Comparison of ENCODE assay signal across 1 cellular context in the genomic region with DNA sequence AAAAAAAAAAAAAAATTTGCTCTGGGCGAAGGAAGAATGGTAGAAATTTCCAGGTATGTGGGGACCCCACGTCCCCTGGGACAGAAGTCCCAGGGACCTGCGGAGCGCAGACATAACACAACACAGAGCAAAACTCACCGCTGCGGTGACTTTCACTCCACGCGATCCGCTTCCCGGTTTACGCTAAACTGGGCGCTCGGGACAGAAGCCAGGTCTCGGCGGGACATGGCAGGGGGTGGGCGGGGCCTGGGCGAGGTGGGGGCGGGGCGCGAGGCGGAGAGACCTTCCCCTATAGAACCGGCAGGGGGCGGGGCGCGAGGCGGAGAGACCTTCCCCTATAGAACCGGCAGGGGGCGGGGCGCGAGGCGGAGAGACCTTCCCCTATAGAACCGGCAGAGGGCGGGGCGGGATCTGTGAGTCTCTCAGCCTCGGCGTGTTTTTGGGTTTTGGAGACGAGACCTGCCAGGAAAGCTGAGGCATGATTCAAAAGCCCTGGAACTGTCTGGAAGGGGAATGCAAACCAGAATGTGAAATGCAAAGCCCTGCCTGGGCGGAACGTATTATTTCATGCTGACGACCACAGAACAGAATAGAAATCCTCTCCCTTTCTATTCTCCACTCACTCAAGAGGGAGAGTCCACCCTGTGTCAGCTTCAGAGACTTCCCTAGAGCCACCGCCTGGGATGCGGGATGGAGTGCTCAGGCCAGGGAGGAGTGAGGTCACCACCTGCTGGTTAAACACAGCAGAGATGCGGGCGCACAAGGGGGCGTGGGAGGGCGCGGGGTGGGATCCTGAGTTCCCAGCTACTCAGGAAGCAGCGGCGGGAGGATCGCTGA.
A peak's percentile ranks its signal among the peaks of the same experiment; 100 is the strongest.
TF ChIP-seq lines count a peak whose summit lies in the region.

No MANE protein-coding gene starts in this region.

TF ChIP-seq in GM23338, 12 proteins besides CTCF, POLR2A, EP300 and RAD21:
- TF ChIP-seq, protein P1, sequence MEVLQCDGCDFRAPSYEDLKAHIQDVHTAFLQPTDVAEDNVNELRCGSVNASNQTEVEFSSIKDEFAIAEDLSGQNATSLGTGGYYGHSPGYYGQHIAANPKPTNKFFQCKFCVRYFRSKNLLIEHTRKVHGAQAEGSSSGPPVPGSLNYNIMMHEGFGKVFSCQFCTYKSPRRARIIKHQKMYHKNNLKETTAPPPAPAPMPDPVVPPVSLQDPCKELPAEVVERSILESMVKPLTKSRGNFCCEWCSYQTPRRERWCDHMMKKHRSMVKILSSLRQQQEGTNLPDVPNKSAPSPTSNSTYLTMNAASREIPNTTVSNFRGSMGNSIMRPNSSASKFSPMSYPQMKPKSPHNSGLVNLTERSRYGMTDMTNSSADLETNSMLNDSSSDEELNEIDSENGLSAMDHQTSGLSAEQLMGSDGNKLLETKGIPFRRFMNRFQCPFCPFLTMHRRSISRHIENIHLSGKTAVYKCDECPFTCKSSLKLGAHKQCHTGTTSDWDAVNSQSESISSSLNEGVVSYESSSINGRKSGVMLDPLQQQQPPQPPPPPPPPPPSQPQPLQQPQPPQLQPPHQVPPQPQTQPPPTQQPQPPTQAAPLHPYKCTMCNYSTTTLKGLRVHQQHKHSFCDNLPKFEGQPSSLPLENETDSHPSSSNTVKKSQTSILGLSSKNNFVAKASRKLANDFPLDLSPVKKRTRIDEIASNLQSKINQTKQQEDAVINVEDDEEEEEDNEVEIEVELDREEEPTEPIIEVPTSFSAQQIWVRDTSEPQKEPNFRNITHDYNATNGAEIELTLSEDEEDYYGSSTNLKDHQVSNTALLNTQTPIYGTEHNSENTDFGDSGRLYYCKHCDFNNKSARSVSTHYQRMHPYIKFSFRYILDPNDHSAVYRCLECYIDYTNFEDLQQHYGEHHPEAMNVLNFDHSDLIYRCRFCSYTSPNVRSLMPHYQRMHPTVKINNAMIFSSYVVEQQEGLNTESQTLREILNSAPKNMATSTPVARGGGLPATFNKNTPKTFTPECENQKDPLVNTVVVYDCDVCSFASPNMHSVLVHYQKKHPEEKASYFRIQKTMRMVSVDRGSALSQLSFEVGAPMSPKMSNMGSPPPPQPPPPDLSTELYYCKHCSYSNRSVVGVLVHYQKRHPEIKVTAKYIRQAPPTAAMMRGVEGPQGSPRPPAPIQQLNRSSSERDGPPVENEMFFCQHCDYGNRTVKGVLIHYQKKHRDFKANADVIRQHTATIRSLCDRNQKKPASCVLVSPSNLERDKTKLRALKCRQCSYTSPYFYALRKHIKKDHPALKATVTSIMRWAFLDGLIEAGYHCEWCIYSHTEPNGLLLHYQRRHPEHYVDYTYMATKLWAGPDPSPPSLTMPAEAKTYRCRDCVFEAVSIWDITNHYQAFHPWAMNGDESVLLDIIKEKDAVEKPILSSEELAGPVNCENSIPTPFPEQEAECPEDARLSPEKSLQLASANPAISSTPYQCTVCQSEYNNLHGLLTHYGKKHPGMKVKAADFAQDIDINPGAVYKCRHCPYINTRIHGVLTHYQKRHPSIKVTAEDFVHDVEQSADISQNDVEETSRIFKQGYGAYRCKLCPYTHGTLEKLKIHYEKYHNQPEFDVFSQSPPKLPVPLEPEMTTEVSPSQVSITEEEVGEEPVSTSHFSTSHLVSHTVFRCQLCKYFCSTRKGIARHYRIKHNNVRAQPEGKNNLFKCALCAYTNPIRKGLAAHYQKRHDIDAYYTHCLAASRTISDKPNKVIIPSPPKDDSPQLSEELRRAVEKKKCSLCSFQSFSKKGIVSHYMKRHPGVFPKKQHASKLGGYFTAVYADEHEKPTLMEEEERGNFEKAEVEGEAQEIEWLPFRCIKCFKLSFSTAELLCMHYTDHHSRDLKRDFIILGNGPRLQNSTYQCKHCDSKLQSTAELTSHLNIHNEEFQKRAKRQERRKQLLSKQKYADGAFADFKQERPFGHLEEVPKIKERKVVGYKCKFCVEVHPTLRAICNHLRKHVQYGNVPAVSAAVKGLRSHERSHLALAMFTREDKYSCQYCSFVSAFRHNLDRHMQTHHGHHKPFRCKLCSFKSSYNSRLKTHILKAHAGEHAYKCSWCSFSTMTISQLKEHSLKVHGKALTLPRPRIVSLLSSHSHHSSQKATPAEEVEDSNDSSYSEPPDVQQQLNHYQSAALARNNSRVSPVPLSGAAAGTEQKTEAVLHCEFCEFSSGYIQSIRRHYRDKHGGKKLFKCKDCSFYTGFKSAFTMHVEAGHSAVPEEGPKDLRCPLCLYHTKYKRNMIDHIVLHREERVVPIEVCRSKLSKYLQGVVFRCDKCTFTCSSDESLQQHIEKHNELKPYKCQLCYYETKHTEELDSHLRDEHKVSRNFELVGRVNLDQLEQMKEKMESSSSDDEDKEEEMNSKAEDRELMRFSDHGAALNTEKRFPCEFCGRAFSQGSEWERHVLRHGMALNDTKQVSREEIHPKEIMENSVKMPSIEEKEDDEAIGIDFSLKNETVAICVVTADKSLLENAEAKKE (CRISPR knock-in tag; IDR thresholded peaks at IDR 0.05) = no peak
- peak; percentile 42; the same call in 1 of the 2 replicates for TF ChIP-seq POLR2AphosphoS5 (IDR thresholded peaks at IDR 0.05; ENCODE audit: low read depth)
